ENCODE assay signal across 8 cellular contexts in genomic region chr19:35545855-35546381, GRCh38. TPM values are rescaled to one million over a fixed set of nuclear protein-coding genes. Genes with fewer than 3 reads are reported as not detected.
DNase-seq lines count a peak whose midpoint lies in the region; ATAC-seq and TF ChIP-seq lines count a peak whose summit lies in the region.

No MANE protein-coding gene starts in this region.

- peak overlapping the region; percentile 92 for H3K4me3 Mint-ChIP-seq in WTC11

- no peak for TF ChIP-seq RAD21 in liver (IDR thresholded peaks at IDR 0.05)

- no peaks in the 10 kb centered on the region for H3K9me3 Mint-ChIP-seq in WTC11

- CTCF ChIA-PET in WTC11 (lab: Charles Lee), result no interaction called here

- peaks cover 21% of the 10 kb centered on the region for H3K4me1 ChIP-seq in BLaER1
- H3K4me1 ChIP-seq in HUES64 (ENCODE audit: insufficient read depth, low read length), result peaks cover 7% of the 10 kb centered on the region
- H3K4me1 ChIP-seq in liver (ENCODE audit: control insufficient read depth in 4 of 4, insufficient read depth in 4 of 4, low read length in 3 of 4), result peaks cover 0 to 20% (median 14%) of the 10 kb centered on the region in 4 donors

- peak overlapping the region; percentile 93 for H3K4me2 ChIP-seq in BLaER1

- peaks cover 38% of the 10 kb centered on the region; the same call in 1 of the 2 replicates for H4K20me1 ChIP-seq in BLaER1

- H3K27ac Mint-ChIP-seq in WTC11, result 0 out of 2 replicates have a peak overlapping the region, but pooled peaks have one; percentile 27

- peak overlapping the region; percentile 95 for H3K9ac ChIP-seq in BLaER1
- peak overlapping the region; percentile 97 for H3K9ac ChIP-seq in HUES64 (ENCODE audit: low read depth, low read length)
- peak overlapping the region; percentile 55 to 76 for H3K9ac ChIP-seq in liver (ENCODE audit: low read depth in 1 of 2, low read length in 2 of 2)

- POLR2A ChIA-PET in WTC11 (lab: Charles Lee), result no interaction called here

- H3K27me3 Mint-ChIP-seq in WTC11 (ENCODE audit: low read depth), result no peaks in the 10 kb centered on the region; the same call in 1 of the 2 replicates

- H3K36me3 ChIP-seq in BLaER1, result peaks cover 64% of the 10 kb centered on the region
- H3K36me3 ChIP-seq in HUES64 (ENCODE audit: insufficient read depth, low read length), result peaks cover 41% of the 10 kb centered on the region
- H3K36me3 ChIP-seq in liver (ENCODE audit: control insufficient read depth in 4 of 4, insufficient read depth in 3 of 4, low read depth in 1 of 4, low read length in 3 of 4), result no peaks in the 10 kb centered on the region

- ATAC-seq in GM19463 (IDR thresholded peaks at IDR 0.05; ENCODE audit: unreplicated experiment) (peak; percentile 54), WTC11 (peak; percentile 23)

- peak overlapping the region; percentile 96 for H3K4me3 ChIP-seq in BLaER1
- peak overlapping the region; percentile 84 for H3K4me3 ChIP-seq in HUES64 (ENCODE audit: low read length)
- peak overlapping the region; percentile 83 to 88 (median 85) for H3K4me3 ChIP-seq in liver (ENCODE audit: low read depth in 1 of 3, low read length in 3 of 3)

- H3K9me3 ChIP-seq in BLaER1 (no peaks in the 10 kb centered on the region), HUES64 (ENCODE audit: insufficient read depth, low read depth, low read length) (no peaks in the 10 kb centered on the region), liver (ENCODE audit: control insufficient read depth in 4 of 4, low read length in 3 of 4) (no peaks in the 10 kb centered on the region)

- peaks cover 24% of the 10 kb centered on the region; the same call in 1 of the 2 replicates for H3K36me3 Mint-ChIP-seq in WTC11

- H3K4me1 Mint-ChIP-seq in WTC11, result peaks cover 23% of the 10 kb centered on the region

- peak; percentile 52 for DNase-seq in WTC11 (ENCODE audit: low spot score)
- peak; percentile 34 for DNase-seq in central memory CD4-positive, alpha-beta T cell
- DNase-seq in stimulated activated CD8-positive, alpha-beta memory T cell treated with anti-CD3 and anti-CD28 coated beads, Interleukin-15, amount 100 ng/mL, for 4 hours (ENCODE audit: low read depth in 2 of 2), result peak; percentile 46 to 47
- no peak for DNase-seq in DMS153 treated with DMSO at 0.1 percent for 48 hours (lab: John Stamatoyannopoulos, UW; ENCODE audit: unreplicated experiment)

- peak overlapping the region; percentile 94 for H3K27ac ChIP-seq in BLaER1
- H3K27ac ChIP-seq in HUES64 (ENCODE audit: low read depth, low read length), result peak overlapping the region; percentile 66
- H3K27ac ChIP-seq in liver (ENCODE audit: low read depth in 1 of 2, low read length in 2 of 2), result peak overlapping the region; percentile 29 to 69

- no peak for TF ChIP-seq CTCF in WTC11 (IDR thresholded peaks at IDR 0.05)
- TF ChIP-seq CTCF in liver (IDR thresholded peaks at IDR 0.05; ENCODE audit: low read depth, low read length, missing input control), result no peak

- WGBS in HUES64, result 6% methylated on average over 27 of the region's 27 CpGs
- 6% methylated on average over 27 of the region's 27 CpGs for WGBS in liver

- no peaks in the 10 kb centered on the region for H3K27me3 ChIP-seq in BLaER1
- H3K27me3 ChIP-seq in HUES64 (ENCODE audit: insufficient read depth, low read length), result no peaks in the 10 kb centered on the region
- H3K27me3 ChIP-seq in liver (ENCODE audit: control insufficient read depth in 4 of 4, insufficient read depth in 4 of 4, low read length in 3 of 4), result no peaks in the 10 kb centered on the region

TF ChIP-seq in WTC11, 78 proteins besides CTCF, POLR2A, EP300 and RAD21 (continues in another document):
- TF ChIP-seq E2F5 (CRISPR knock-in tag; IDR thresholded peaks at IDR 0.05) (0 out of 2 replicates have a peak, but pooled peaks have one; percentile 22), MAX (CRISPR knock-in tag; IDR thresholded peaks at IDR 0.05) (0 out of 2 replicates have a peak, but pooled peaks have one; percentile 2), MYBL2 (CRISPR knock-in tag; IDR thresholded peaks at IDR 0.05) (no peak), EMX1 (CRISPR knock-in tag; IDR thresholded peaks at IDR 0.05) (no peak), ZBTB21 (CRISPR knock-in tag; IDR thresholded peaks at IDR 0.05; ENCODE audit: borderline replicate concordance) (no peak)

TF ChIP-seq in liver, 16 proteins besides CTCF, POLR2A, EP300 and RAD21:
- TF ChIP-seq FOXA2 (IDR thresholded peaks at IDR 0.05) (no peak), REST (IDR thresholded peaks at IDR 0.05) (no peak), ZBTB33 (IDR thresholded peaks at IDR 0.05) (no peak), HNF4A (conservative IDR thresholded peaks at IDR 0.05) (no peak), YY1 (IDR thresholded peaks at IDR 0.05) (no peak)

RNA-seq across cellular contexts. Expression of gene TMEM147, which starts 0.5 kb away (rescaled TPM):
- 110 TPM for polyA plus RNA-seq in HUES64 (2013, experiment 1 of 2)
- polyA plus RNA-seq in HUES64 (2013, experiment 2 of 2), result 114 TPM
- total RNA-seq in WTC11 (2021) (132 to 135 TPM (median 132 TPM) in 3 replicates), liver (10 to 100 TPM; 18.1 to 28.0 TPM)
- 10 to 100 TPM; 61.3 to 97.4 TPM for polyA plus RNA-seq in liver

RNA-seq across cellular contexts. Expression of gene GAPDHS, which starts 12.7 kb away (rescaled TPM):
- polyA plus RNA-seq in HUES64 (2013, experiment 1 of 2), result not detected
- not detected for polyA plus RNA-seq in HUES64 (2013, experiment 2 of 2)
- 0.20 to 0.30 TPM in 2 of 3 replicates, not detected in the other for total RNA-seq in WTC11 (2021)
- total RNA-seq in liver, result not detected
- polyA plus RNA-seq in liver, result not detected

RNA-seq across cellular contexts. Expression of gene ATP4A, which starts 17.5 kb away (rescaled TPM):
- polyA plus RNA-seq in HUES64 (2013, experiment 1 of 2), result not detected
- polyA plus RNA-seq in HUES64 (2013, experiment 2 of 2), result 0.19 TPM
- total RNA-seq in WTC11 (2021) (0.59 to 1.2 TPM (median 1.1 TPM) in 3 replicates), liver (not detected)
- polyA plus RNA-seq in liver, result not detected

RNA-seq across cellular contexts. Expression of gene SBSN, which starts 17.8 kb away (rescaled TPM):
- not detected for polyA plus RNA-seq in HUES64 (2013, experiment 1 of 2)
- not detected for polyA plus RNA-seq in HUES64 (2013, experiment 2 of 2)
- 0.15 to 0.39 TPM in 2 of 3 replicates, not detected in the other for total RNA-seq in WTC11 (2021)
- total RNA-seq in liver, result not detected
- not detected for polyA plus RNA-seq in liver

RNA-seq across cellular contexts. Expression of gene DMKN, which starts 32.5 kb away (rescaled TPM):
- polyA plus RNA-seq in HUES64 (2013, experiment 1 of 2), result 210 TPM
- polyA plus RNA-seq in HUES64 (2013, experiment 2 of 2), result 197 TPM
- total RNA-seq in WTC11 (2021), result 284 to 302 TPM (median 285 TPM) in 3 replicates
- 1 to 10 TPM; 1.7 to 9.4 TPM for total RNA-seq in liver
- 1 to 10 TPM; 1.4 to 3.1 TPM for polyA plus RNA-seq in liver
